ENCODE assay signal across 1 cellular context in the genomic region with DNA sequence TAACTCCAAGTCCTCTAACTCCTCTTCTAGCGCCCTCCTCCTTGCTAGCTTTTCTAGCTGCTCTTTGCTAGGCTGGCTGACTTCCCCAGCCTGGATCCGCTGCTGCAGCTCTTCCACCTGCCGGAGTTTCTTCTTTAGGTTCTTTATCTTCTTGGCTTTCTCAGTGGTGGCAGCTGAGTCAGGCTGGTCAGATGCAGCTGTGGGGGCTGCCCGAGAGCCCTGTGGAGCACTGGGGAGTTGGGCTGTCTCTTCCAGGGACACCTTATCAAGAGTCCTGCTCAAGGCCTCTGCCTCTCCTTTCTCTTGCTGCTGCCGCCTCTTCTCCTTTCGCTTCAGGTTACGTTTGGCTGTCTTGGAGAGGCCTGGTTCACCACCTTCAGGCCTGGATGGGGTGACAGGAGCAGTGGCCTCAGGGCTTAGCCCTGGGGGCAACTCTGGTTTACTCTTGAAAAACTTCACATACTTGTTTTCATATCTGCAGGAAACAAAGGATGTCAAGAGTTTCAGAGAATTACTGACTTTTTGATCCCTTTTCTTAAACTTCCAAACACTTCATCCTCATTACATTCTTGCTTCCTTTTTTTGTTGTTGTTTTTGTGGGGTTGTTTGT.
TF ChIP-seq lines count a peak whose summit lies in the region.

No MANE protein-coding gene starts in this region.

TF ChIP-seq in GM23338, 12 proteins besides CTCF, POLR2A, EP300 and RAD21:
- no peak for TF ChIP-seq ZNF114 (CRISPR knock-in tag; IDR thresholded peaks at IDR 0.05)
- TF ChIP-seq STAT1 (IDR thresholded peaks at IDR 0.05; ENCODE audit: unreplicated experiment): no peak
- no peak for TF ChIP-seq EZH2 (IDR thresholded peaks at IDR 0.05; ENCODE audit: low read depth, unreplicated experiment)
- TF ChIP-seq EZH2phosphoT487 (IDR thresholded peaks at IDR 0.05; ENCODE audit: unreplicated experiment): no peak
- TF ChIP-seq, protein P1, sequence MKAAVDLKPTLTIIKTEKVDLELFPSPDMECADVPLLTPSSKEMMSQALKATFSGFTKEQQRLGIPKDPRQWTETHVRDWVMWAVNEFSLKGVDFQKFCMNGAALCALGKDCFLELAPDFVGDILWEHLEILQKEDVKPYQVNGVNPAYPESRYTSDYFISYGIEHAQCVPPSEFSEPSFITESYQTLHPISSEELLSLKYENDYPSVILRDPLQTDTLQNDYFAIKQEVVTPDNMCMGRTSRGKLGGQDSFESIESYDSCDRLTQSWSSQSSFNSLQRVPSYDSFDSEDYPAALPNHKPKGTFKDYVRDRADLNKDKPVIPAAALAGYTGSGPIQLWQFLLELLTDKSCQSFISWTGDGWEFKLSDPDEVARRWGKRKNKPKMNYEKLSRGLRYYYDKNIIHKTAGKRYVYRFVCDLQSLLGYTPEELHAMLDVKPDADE (IDR thresholded peaks at IDR 0.05): no peak
- no peak for TF ChIP-seq JUNB (IDR thresholded peaks at IDR 0.05; ENCODE audit: unreplicated experiment)
- TF ChIP-seq ZNF331 (CRISPR knock-in tag; IDR thresholded peaks at IDR 0.05; ENCODE audit: low read depth): no peak
- TF ChIP-seq, protein P2, sequence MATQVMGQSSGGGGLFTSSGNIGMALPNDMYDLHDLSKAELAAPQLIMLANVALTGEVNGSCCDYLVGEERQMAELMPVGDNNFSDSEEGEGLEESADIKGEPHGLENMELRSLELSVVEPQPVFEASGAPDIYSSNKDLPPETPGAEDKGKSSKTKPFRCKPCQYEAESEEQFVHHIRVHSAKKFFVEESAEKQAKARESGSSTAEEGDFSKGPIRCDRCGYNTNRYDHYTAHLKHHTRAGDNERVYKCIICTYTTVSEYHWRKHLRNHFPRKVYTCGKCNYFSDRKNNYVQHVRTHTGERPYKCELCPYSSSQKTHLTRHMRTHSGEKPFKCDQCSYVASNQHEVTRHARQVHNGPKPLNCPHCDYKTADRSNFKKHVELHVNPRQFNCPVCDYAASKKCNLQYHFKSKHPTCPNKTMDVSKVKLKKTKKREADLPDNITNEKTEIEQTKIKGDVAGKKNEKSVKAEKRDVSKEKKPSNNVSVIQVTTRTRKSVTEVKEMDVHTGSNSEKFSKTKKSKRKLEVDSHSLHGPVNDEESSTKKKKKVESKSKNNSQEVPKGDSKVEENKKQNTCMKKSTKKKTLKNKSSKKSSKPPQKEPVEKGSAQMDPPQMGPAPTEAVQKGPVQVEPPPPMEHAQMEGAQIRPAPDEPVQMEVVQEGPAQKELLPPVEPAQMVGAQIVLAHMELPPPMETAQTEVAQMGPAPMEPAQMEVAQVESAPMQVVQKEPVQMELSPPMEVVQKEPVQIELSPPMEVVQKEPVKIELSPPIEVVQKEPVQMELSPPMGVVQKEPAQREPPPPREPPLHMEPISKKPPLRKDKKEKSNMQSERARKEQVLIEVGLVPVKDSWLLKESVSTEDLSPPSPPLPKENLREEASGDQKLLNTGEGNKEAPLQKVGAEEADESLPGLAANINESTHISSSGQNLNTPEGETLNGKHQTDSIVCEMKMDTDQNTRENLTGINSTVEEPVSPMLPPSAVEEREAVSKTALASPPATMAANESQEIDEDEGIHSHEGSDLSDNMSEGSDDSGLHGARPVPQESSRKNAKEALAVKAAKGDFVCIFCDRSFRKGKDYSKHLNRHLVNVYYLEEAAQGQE (IDR thresholded peaks at IDR 0.05; ENCODE audit: unreplicated experiment): no peak
- no peak for TF ChIP-seq POLR2AphosphoS5 (IDR thresholded peaks at IDR 0.05; ENCODE audit: low read depth)
